Comparison of ENCODE assay signal across 22 cellular contexts in the genomic region with DNA sequence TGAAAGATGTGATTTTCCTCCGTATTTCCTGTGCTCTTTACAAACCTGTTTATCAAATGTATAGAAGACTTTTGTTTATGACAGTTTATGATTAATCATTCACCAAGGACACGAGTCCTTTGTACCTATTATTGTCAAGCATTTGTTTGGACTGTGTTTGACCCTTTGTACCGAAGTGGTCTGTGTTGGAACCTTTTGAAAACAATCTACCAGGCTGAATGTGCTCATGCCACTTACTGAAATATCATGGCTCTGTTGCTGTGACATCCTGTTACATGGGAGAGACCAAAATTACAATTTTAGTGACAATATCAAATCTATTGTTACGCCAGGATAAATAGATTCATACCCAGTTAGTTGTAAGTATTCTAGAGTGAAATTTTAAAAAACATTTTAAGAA.
DNase-seq lines count a peak whose midpoint lies in the region; ATAC-seq and TF ChIP-seq lines count a peak whose summit lies in the region.
"Had no signal": no experiment of that assay in that cellular context is flagged by ENCODE, and none has a peak within 500 bp of the region (broad histone marks: within the 10 kb centered on the region; RNA-seq: fewer than 3 reads in every experiment).

No MANE protein-coding gene starts in this region.

- 27% methylated on average over 4 of the region's 4 CpGs for WGBS in liver
- WGBS in transverse colon (ENCODE audit: low coverage in 1 of 2), 2 donors: 36 to 38% methylated on average over 4 of the region's 4 CpGs

- H3K27ac ChIP-seq in liver (ENCODE audit: low read depth in 1 of 2, low read length in 2 of 2) (peak overlapping the region; percentile 47 to 53), transverse colon (peak overlapping the region; percentile 58 to 77 (median 72)), gastrocnemius medialis (no peak overlapping the region)
- H3K27ac ChIP-seq: BLaER1, PC-9, RWPE1, SK-N-MC had no signal

- DNase-seq in DMS53 treated with DMSO at 0.1 percent for 48 hours (lab: John Stamatoyannopoulos, UW; ENCODE audit: unreplicated experiment) (peak; percentile 65), WTC11 (ENCODE audit: low spot score) (no peak), transverse colon (no peak), gastrocnemius medialis (no peak)
- DNase-seq: ACHN; CD4-positive, alpha-beta T cell; DMS79; MV-4-11; NCI-H187 treated with DMSO at 0.1 percent for 48 hours; NCI-H2107; NCI-H510A; PC-9; SHP77 treated with DMSO at 0.1 percent for 48 hours; SW 1271 had no signal

- TF ChIP-seq RAD21 in liver (IDR thresholded peaks at IDR 0.05): peak; percentile 50 to 61

- H3K4me1 ChIP-seq in liver (ENCODE audit: control insufficient read depth in 4 of 4, insufficient read depth in 4 of 4, low read length in 3 of 4) (peaks cover 0 to 16% (median 4%) of the 10 kb centered on the region in 4 donors), transverse colon (peaks cover 0 to 32% (median 15%) of the 10 kb centered on the region in 4 donors), gastrocnemius medialis (no peaks in the 10 kb centered on the region)
- H3K4me1 ChIP-seq: BLaER1 had no signal

- H3K4me1 Mint-ChIP-seq in WTC11: peaks cover 19% of the 10 kb centered on the region
- H3K4me1 Mint-ChIP-seq: IgD-negative memory B cell had no signal

- in situ Hi-C loops in transverse colon (cut with MboI; ENCODE audit: low pct_ligation_motif_present in 1 of 4, low pct_unique_long_range_greater_than_20kb in 1 of 4, low sequenced_read_pairs in 3 of 4) (no loop called here), gastrocnemius medialis (cut with MboI; ENCODE audit: low sequenced_read_pairs in 4 of 4) (no loop called here)

- no peaks in the 10 kb centered on the region for H3K36me3 Mint-ChIP-seq in WTC11
- H3K36me3 Mint-ChIP-seq: IgD-negative memory B cell had no signal

- H3K27me3 Mint-ChIP-seq in WTC11 (ENCODE audit: low read depth): no peaks in the 10 kb centered on the region
- H3K27me3 Mint-ChIP-seq: IgD-negative memory B cell had no signal

- POLR2A ChIA-PET in WTC11 (lab: Charles Lee): no interaction called here

- ATAC-seq in WTC11 (no peak), HG03095 (IDR thresholded peaks at IDR 0.05; ENCODE audit: unreplicated experiment) (no peak), HG03521 (IDR thresholded peaks at IDR 0.05; ENCODE audit: unreplicated experiment) (no peak), gastrocnemius medialis (no peak)
- ATAC-seq: HCT116 had no signal

- H3K9me3 Mint-ChIP-seq in WTC11: no peaks in the 10 kb centered on the region; the same call in 1 of the 2 replicates
- H3K9me3 Mint-ChIP-seq: CD4-positive, alpha-beta T cell had no signal

- no peak overlapping the region for H3K27ac Mint-ChIP-seq in WTC11
- H3K27ac Mint-ChIP-seq: CD4-positive, alpha-beta T cell; IgD-negative memory B cell had no signal

- H3K4me3 ChIP-seq in liver (ENCODE audit: low read depth in 1 of 3, low read length in 3 of 3) (no peak overlapping the region), transverse colon (no peak overlapping the region), gastrocnemius medialis (no peak overlapping the region)
- H3K4me3 ChIP-seq: BLaER1, PC-9, SK-N-MC had no signal

- H3K27me3 ChIP-seq in liver (ENCODE audit: control insufficient read depth in 4 of 4, insufficient read depth in 4 of 4, low read length in 3 of 4) (no peaks in the 10 kb centered on the region), transverse colon (no peaks in the 10 kb centered on the region), gastrocnemius medialis (no peaks in the 10 kb centered on the region)
- H3K27me3 ChIP-seq: BLaER1 had no signal

- H3K9me3 ChIP-seq in liver (ENCODE audit: control insufficient read depth in 4 of 4, low read length in 3 of 4) (no peaks in the 10 kb centered on the region), transverse colon (no peaks in the 10 kb centered on the region), gastrocnemius medialis (no peaks in the 10 kb centered on the region)
- H3K9me3 ChIP-seq: BLaER1 had no signal

- H3K36me3 ChIP-seq in liver (ENCODE audit: control insufficient read depth in 4 of 4, insufficient read depth in 3 of 4, low read depth in 1 of 4, low read length in 3 of 4) (no peaks in the 10 kb centered on the region), transverse colon (no peaks in the 10 kb centered on the region), gastrocnemius medialis (no peaks in the 10 kb centered on the region)
- H3K36me3 ChIP-seq: BLaER1 had no signal

- TF ChIP-seq EP300 in transverse colon (IDR thresholded peaks at IDR 0.05; ENCODE audit: low read depth): no peak

- no peak for TF ChIP-seq POLR2A in transverse colon (IDR thresholded peaks at IDR 0.05)
- no peak for TF ChIP-seq POLR2A in gastrocnemius medialis (IDR thresholded peaks at IDR 0.05)

- CTCF ChIA-PET in WTC11 (lab: Charles Lee): no interaction called here

- H3K4me3 Mint-ChIP-seq in WTC11: no peak overlapping the region
- H3K4me3 Mint-ChIP-seq: CD4-positive, alpha-beta T cell; IgD-negative memory B cell had no signal

- intact Hi-C loops in transverse colon (cut with DNase I; ENCODE audit: low total_unique reads): no loop called here
- intact Hi-C loops in gastrocnemius medialis (cut with DNase I; ENCODE audit: low total_unique reads): no loop called here

- H3K9ac ChIP-seq in liver (ENCODE audit: low read depth in 1 of 2, low read length in 2 of 2): peak overlapping the region in 1 of 2 donors; percentile 67
- H3K9ac ChIP-seq: BLaER1 had no signal

- TF ChIP-seq CTCF in WTC11 (IDR thresholded peaks at IDR 0.05) (no peak), liver (IDR thresholded peaks at IDR 0.05; ENCODE audit: low read depth, low read length, missing input control) (no peak), transverse colon (IDR thresholded peaks at IDR 0.05) (no peak), gastrocnemius medialis (IDR thresholded peaks at IDR 0.05 in 4 of 5, conservative IDR thresholded peaks at IDR 0.05 in 1 of 5) (no peak)

TF ChIP-seq in WTC11, 78 proteins besides CTCF, POLR2A, EP300 and RAD21:
- TF ChIP-seq TEAD1 (CRISPR knock-in tag; IDR thresholded peaks at IDR 0.05): no peak
- TF ChIP-seq GABPB1 (CRISPR knock-in tag; IDR thresholded peaks at IDR 0.05): peak; percentile 32; the same call in 1 of the 2 replicates

TF ChIP-seq in liver, 16 proteins besides CTCF, POLR2A, EP300 and RAD21 (continues in another document):
- peak; percentile 94 to 96 for TF ChIP-seq HNF4A (conservative IDR thresholded peaks at IDR 0.05)
- peak; percentile 32 to 74 for TF ChIP-seq JUND (IDR thresholded peaks at IDR 0.05)
- peak; percentile 49 for TF ChIP-seq TAF1 (conservative IDR thresholded peaks at IDR 0.05)
- TF ChIP-seq YY1 (IDR thresholded peaks at IDR 0.05): peak; percentile 64
- peak; percentile 15 for TF ChIP-seq NR2F2 (IDR thresholded peaks at IDR 0.05)
- no peak for TF ChIP-seq EGR1 (IDR thresholded peaks at IDR 0.05; ENCODE audit: low read depth in 2 of 2)
- peak; percentile 95 for TF ChIP-seq SP1 (IDR thresholded peaks at IDR 0.05)
- peak; percentile 61 for TF ChIP-seq HNF4G (IDR thresholded peaks at IDR 0.05)
- TF ChIP-seq FOXA2 (IDR thresholded peaks at IDR 0.05): peak; percentile 40
- no peak for TF ChIP-seq FOXA1 (IDR thresholded peaks at IDR 0.05)
- TF ChIP-seq, protein P1, sequence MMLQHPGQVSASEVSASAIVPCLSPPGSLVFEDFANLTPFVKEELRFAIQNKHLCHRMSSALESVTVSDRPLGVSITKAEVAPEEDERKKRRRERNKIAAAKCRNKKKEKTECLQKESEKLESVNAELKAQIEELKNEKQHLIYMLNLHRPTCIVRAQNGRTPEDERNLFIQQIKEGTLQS (IDR thresholded peaks at IDR 0.05): no peak
- TF ChIP-seq, protein P2, sequence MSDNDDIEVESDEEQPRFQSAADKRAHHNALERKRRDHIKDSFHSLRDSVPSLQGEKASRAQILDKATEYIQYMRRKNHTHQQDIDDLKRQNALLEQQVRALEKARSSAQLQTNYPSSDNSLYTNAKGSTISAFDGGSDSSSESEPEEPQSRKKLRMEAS (IDR thresholded peaks at IDR 0.05): peak; percentile 46
- TF ChIP-seq, protein P3, sequence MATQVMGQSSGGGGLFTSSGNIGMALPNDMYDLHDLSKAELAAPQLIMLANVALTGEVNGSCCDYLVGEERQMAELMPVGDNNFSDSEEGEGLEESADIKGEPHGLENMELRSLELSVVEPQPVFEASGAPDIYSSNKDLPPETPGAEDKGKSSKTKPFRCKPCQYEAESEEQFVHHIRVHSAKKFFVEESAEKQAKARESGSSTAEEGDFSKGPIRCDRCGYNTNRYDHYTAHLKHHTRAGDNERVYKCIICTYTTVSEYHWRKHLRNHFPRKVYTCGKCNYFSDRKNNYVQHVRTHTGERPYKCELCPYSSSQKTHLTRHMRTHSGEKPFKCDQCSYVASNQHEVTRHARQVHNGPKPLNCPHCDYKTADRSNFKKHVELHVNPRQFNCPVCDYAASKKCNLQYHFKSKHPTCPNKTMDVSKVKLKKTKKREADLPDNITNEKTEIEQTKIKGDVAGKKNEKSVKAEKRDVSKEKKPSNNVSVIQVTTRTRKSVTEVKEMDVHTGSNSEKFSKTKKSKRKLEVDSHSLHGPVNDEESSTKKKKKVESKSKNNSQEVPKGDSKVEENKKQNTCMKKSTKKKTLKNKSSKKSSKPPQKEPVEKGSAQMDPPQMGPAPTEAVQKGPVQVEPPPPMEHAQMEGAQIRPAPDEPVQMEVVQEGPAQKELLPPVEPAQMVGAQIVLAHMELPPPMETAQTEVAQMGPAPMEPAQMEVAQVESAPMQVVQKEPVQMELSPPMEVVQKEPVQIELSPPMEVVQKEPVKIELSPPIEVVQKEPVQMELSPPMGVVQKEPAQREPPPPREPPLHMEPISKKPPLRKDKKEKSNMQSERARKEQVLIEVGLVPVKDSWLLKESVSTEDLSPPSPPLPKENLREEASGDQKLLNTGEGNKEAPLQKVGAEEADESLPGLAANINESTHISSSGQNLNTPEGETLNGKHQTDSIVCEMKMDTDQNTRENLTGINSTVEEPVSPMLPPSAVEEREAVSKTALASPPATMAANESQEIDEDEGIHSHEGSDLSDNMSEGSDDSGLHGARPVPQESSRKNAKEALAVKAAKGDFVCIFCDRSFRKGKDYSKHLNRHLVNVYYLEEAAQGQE (IDR thresholded peaks at IDR 0.05): peak; percentile 55
- TF ChIP-seq, protein P4, sequence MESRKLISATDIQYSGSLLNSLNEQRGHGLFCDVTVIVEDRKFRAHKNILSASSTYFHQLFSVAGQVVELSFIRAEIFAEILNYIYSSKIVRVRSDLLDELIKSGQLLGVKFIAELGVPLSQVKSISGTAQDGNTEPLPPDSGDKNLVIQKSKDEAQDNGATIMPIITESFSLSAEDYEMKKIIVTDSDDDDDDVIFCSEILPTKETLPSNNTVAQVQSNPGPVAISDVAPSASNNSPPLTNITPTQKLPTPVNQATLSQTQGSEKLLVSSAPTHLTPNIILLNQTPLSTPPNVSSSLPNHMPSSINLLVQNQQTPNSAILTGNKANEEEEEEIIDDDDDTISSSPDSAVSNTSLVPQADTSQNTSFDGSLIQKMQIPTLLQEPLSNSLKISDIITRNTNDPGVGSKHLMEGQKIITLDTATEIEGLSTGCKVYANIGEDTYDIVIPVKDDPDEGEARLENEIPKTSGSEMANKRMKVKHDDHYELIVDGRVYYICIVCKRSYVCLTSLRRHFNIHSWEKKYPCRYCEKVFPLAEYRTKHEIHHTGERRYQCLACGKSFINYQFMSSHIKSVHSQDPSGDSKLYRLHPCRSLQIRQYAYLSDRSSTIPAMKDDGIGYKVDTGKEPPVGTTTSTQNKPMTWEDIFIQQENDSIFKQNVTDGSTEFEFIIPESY (IDR thresholded peaks at IDR 0.05): peak; percentile 35

Comparison
In these comparisons a context has a peak if more than half of its experiments do, and no peak if none do; other contexts are left out.
1. H3K27ac ChIP-seq: peak in liver (2 of 2) and transverse colon (4 of 4); none in gastrocnemius medialis (0 of 4).